In genomic region chrX:42678133-42678532, GRCh38 we compare ENCODE assay signal across 1 cellular context.
TF ChIP-seq lines count a peak whose summit lies in the region.

No MANE protein-coding gene starts in this region.

TF ChIP-seq in WTC11, 78 proteins besides CTCF, POLR2A, EP300 and RAD21 (continued from another document):
- TF ChIP-seq PREB (CRISPR knock-in tag; IDR thresholded peaks at IDR 0.05; ENCODE audit: borderline replicate concordance), result no peak
- TF ChIP-seq GTF2I (CRISPR knock-in tag; conservative IDR thresholded peaks at IDR 0.05), result no peak
- no peak for TF ChIP-seq RORB (CRISPR knock-in tag; IDR thresholded peaks at IDR 0.05)
